7 cellular contexts compared by ENCODE assay signal in the genomic region with DNA sequence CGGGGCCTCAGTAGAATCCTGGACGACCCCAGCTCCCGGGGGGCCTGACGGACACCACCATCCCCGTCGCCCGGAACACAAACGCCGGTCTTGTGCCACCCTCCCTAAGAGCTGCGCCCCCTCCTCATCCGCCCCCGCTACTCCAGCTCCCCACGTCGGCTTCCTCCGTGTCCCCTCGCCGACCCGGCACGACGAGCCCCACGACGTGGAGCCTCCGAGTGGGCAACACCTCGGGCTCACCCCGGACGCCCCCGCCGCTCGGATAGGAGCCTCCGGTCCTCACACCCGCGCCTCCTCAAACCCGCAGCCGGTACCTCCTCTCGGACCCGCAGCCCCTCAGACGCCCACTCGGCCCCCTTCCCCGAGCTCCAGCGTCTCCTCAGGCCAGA. TPM values are rescaled to one million over a fixed set of nuclear protein-coding genes. Genes with fewer than 3 reads are reported as not detected.
DNase-seq lines count a peak whose midpoint lies in the region; ATAC-seq and TF ChIP-seq lines count a peak whose summit lies in the region.

No MANE protein-coding gene starts in this region.

- H3K27ac ChIP-seq in thoracic aorta, result peak overlapping the region; percentile 89 to 91

- H3K36me3 ChIP-seq in kidney epithelial cell (ENCODE audit: control insufficient read depth, insufficient read depth, low read length), result no peaks in the 10 kb centered on the region
- no peaks in the 10 kb centered on the region for H3K36me3 ChIP-seq in thoracic aorta

- no peak for TF ChIP-seq CTCF in kidney epithelial cell (IDR thresholded peaks at IDR 0.05; ENCODE audit: insufficient read depth, low read length, poor library complexity, severe bottlenecking)
- TF ChIP-seq CTCF in thoracic aorta (IDR thresholded peaks at IDR 0.05), result no peak

- no peaks in the 10 kb centered on the region for H3K36me3 Mint-ChIP-seq in IgD-negative memory B cell

- H3K27me3 Mint-ChIP-seq in IgD-negative memory B cell, result peaks cover 3% of the 10 kb centered on the region

- ATAC-seq in GM21528 (IDR thresholded peaks at IDR 0.05; ENCODE audit: low FRiP score, unreplicated experiment) (peak; percentile 7), thoracic aorta (ENCODE audit: insufficient number of reproducible peaks, low FRiP score, low read depth) (no peak)

- H3K4me3 ChIP-seq in kidney epithelial cell (ENCODE audit: low read depth, low read length), result peak overlapping the region; percentile 93
- H3K4me3 ChIP-seq in thoracic aorta, result peak overlapping the region; percentile 87

- DNase-seq in astrocyte of the hippocampus (ENCODE audit: low read depth, low spot score), result peak; percentile 37
- DNase-seq in kidney epithelial cell (ENCODE audit: low read depth), result no peak
- DNase-seq in thoracic aorta (ENCODE audit: low spot score), result no peak
- no peak for DNase-seq in DMS153 treated with DMSO at 0.1 percent for 48 hours (lab: John Stamatoyannopoulos, UW; ENCODE audit: unreplicated experiment)
- no peak for DNase-seq in COLO829 (ENCODE audit: low spot score)

- H3K9me3 Mint-ChIP-seq in IgD-negative memory B cell, result peaks cover 1 to 6% (median 2%) of the 10 kb centered on the region in 3 donors

- H3K4me1 ChIP-seq in thoracic aorta (ENCODE audit: control insufficient read depth in 1 of 2, low read depth in 2 of 2), result peaks cover 25 to 41% of the 10 kb centered on the region in 2 donors

- H3K27ac Mint-ChIP-seq in IgD-negative memory B cell, result peak overlapping the region in 2 of 3 donors; percentile 7 to 24

- H3K4me1 Mint-ChIP-seq in IgD-negative memory B cell, result peaks cover 38 to 47% (median 45%) of the 10 kb centered on the region in 3 donors

- H3K9me3 ChIP-seq in thoracic aorta, result no peaks in the 10 kb centered on the region

- peak overlapping the region; percentile 82 to 97 (median 90) for H3K4me3 Mint-ChIP-seq in IgD-negative memory B cell

- no peaks in the 10 kb centered on the region for H3K27me3 ChIP-seq in kidney epithelial cell (ENCODE audit: control insufficient read depth, insufficient read depth, low read length)
- H3K27me3 ChIP-seq in thoracic aorta (replicated peaks; ENCODE audit: insufficient read depth), result no peaks in the 10 kb centered on the region

RNA-seq across cellular contexts. Expression of a gene that starts 0.5 kb away (rescaled TPM):
- 27.1 TPM for polyA plus RNA-seq in IgD-negative memory B cell
- total RNA-seq in kidney epithelial cell, result 96.5 and 99.9 TPM in 2 replicates
- total RNA-seq in thoracic aorta, result 100 to 1,000 TPM; 247 to 250 TPM

RNA-seq across cellular contexts. Expression of a gene that starts 51.5 kb away (rescaled TPM):
- not detected for polyA plus RNA-seq in IgD-negative memory B cell
- total RNA-seq in kidney epithelial cell (153 and 166 TPM in 2 replicates), thoracic aorta (10 to 100 TPM; 47.4 to 67.6 TPM)
